14 cellular contexts compared by ENCODE assay signal in the genomic region with DNA sequence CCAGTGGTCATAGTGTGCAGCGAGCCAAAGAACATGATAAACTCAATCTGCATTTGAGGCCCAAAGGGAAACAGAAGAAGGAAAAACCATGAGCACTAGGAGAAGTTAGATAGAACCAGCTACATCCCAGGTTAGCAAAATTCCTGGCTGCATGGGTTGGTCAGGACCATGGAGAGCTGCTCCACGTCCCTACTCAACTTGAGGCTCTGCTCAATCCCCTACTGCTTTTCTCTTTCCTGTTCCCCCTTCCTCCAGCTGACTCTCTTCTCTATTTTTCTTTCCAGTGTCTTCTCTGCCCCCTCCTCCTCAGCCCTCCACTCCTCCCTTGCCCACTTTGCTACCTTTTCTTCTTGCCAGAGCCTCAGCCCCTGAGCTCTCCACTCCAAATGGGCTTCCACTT. TPM values are rescaled to one million over a fixed set of nuclear protein-coding genes. Genes with fewer than 3 reads are reported as not detected.
DNase-seq lines count a peak whose midpoint lies in the region; TF ChIP-seq lines count a peak whose summit lies in the region.
"Had no signal": no experiment of that assay in that cellular context is flagged by ENCODE, and none has a peak within 500 bp of the region (broad histone marks: within the 10 kb centered on the region; RNA-seq: fewer than 3 reads in every experiment).

No MANE protein-coding gene starts in this region.

- H3K9me3 Mint-ChIP-seq in MCF 10A (ENCODE audit: unreplicated experiment): no peaks in the 10 kb centered on the region
- no peaks in the 10 kb centered on the region for H3K9me3 Mint-ChIP-seq in endothelial cell (ENCODE audit: unreplicated experiment)
- H3K9me3 Mint-ChIP-seq: activated naive CD8-positive, alpha-beta T cell treated with anti-CD3 and anti-CD28 coated beads for 36 hours had no signal

- CTCF ChIA-PET in MCF 10A (lab: Yijun Ruan, JAX): interaction anchor here (0.8 to 1.1 kb wide), 2 partner anchors 16 to 101 kb away, joined by 3 to 4 read pairs; no protein-coding TSS in a partner anchor

- TF ChIP-seq POLR2A in breast epithelium (IDR thresholded peaks at IDR 0.05): no peak

- H3K4me3 Mint-ChIP-seq in MCF 10A (ENCODE audit: unreplicated experiment): no peak overlapping the region
- no peak overlapping the region for H3K4me3 Mint-ChIP-seq in endothelial cell (ENCODE audit: unreplicated experiment)
- H3K4me3 Mint-ChIP-seq: activated naive CD8-positive, alpha-beta T cell treated with anti-CD3 and anti-CD28 coated beads for 36 hours had no signal

- H2AFZ ChIP-seq in osteoblast (ENCODE audit: low read length): no peak overlapping the region

- no TSS peak for BruUV-seq in MCF 10A (replicated peaks; lab: Mats Ljungman, UMichigan)

- no peaks in the 10 kb centered on the region for H4K20me1 ChIP-seq in osteoblast (ENCODE audit: insufficient read depth, low read length)

- H3K27me3 Mint-ChIP-seq in MCF 10A (ENCODE audit: insufficient read depth, unreplicated experiment) (peaks cover 18% of the 10 kb centered on the region), endothelial cell (ENCODE audit: unreplicated experiment) (no peaks in the 10 kb centered on the region)
- H3K27me3 Mint-ChIP-seq: activated naive CD8-positive, alpha-beta T cell treated with anti-CD3 and anti-CD28 coated beads for 36 hours had no signal

- H3K27me3 ChIP-seq in breast epithelium (no peaks in the 10 kb centered on the region), osteoblast (ENCODE audit: insufficient read depth, low read length) (peaks cover 2% of the 10 kb centered on the region)
- H3K27me3 ChIP-seq: BE2C, uterus had no signal

- no peak overlapping the region for H3K4me3 ChIP-seq in breast epithelium
- no peak overlapping the region for H3K4me3 ChIP-seq in osteoblast (ENCODE audit: insufficient read depth, low read length)
- H3K4me3 ChIP-seq: uterus had no signal

- H3K4me1 ChIP-seq in breast epithelium: no peaks in the 10 kb centered on the region
- no peaks in the 10 kb centered on the region for H3K4me1 ChIP-seq in osteoblast (ENCODE audit: insufficient read depth, low read length)
- H3K4me1 ChIP-seq: uterus had no signal

- H3K36me3 ChIP-seq in breast epithelium (no peaks in the 10 kb centered on the region), osteoblast (ENCODE audit: insufficient read depth, low read length) (no peaks in the 10 kb centered on the region)
- H3K36me3 ChIP-seq: BE2C, uterus had no signal

- no peaks in the 10 kb centered on the region for H3K79me2 ChIP-seq in osteoblast (ENCODE audit: insufficient read depth, low read length)

- no peak overlapping the region for H3K4me2 ChIP-seq in osteoblast (ENCODE audit: insufficient read depth, low read length)

- DNase-seq in MCF 10A (ENCODE audit: unreplicated experiment) (peak; percentile 49), breast epithelium (ENCODE audit: low spot score in 2 of 2) (no peak), OCI-M1 (lab: John Stamatoyannopoulos, UW) (peak; percentile 69), endothelial cell (ENCODE audit: low spot score) (peak; percentile 54), osteoblast (ENCODE audit: insufficient read length, low spot score, missing footprints) (peak; percentile 88), SHP77 (lab: John Stamatoyannopoulos, UW) (no peak), MV-4-11 (lab: John Stamatoyannopoulos, UW) (no peak)
- no peak for DNase-seq in activated effector memory CD4-positive, alpha-beta T cell treated with anti-CD3 and anti-CD28 coated beads, Interleukin-2, amount 50 U/mL, for 16 hours
- DNase-seq: activated CD4-positive, CD25-positive, alpha-beta regulatory T cell treated with anti-CD3 and anti-CD28 coated beads, Interleukin-2, amount 50 U/mL, for 72 hours; activated naive CD8-positive, alpha-beta T cell treated with anti-CD3 and anti-CD28 coated beads for 36 hours; BE2C; kidney glomerular epithelial cell; NK-92 treated with Interleukin-12 subunit alpha and Interleukin-12 subunit beta, amount 100 ng/mL, for 24 hours; uterus had no signal

- no peak overlapping the region for H3K27ac Mint-ChIP-seq in MCF 10A (ENCODE audit: low read depth, unreplicated experiment)
- H3K27ac Mint-ChIP-seq in endothelial cell (ENCODE audit: unreplicated experiment): no peak overlapping the region
- H3K27ac Mint-ChIP-seq: activated naive CD8-positive, alpha-beta T cell treated with anti-CD3 and anti-CD28 coated beads for 36 hours had no signal

- intact Hi-C loops in MCF 10A (cut with micrococcal nuclease) (no loop called here), breast epithelium (cut with DNase I; ENCODE audit: low total_unique reads) (loop anchor here (5.0 kb wide), 1 partner anchor 813 kb away; no protein-coding TSS in a partner anchor)

- H3K36me3 Mint-ChIP-seq in MCF 10A (ENCODE audit: insufficient read depth, unreplicated experiment) (no peaks in the 10 kb centered on the region), endothelial cell (ENCODE audit: low read depth, unreplicated experiment) (no peaks in the 10 kb centered on the region)
- H3K36me3 Mint-ChIP-seq: activated naive CD8-positive, alpha-beta T cell treated with anti-CD3 and anti-CD28 coated beads for 36 hours had no signal

- POLR2A ChIA-PET in MCF 10A (lab: Yijun Ruan, JAX): no interaction called here

- TF ChIP-seq CTCF in MCF 10A (IDR thresholded peaks at IDR 0.05; ENCODE audit: unreplicated experiment) (no peak), breast epithelium (IDR thresholded peaks at IDR 0.05) (no peak), endothelial cell (IDR thresholded peaks at IDR 0.05; ENCODE audit: unreplicated experiment) (no peak), osteoblast (IDR thresholded peaks at IDR 0.05; ENCODE audit: extremely low read depth, low read depth, low read length) (no peak)

- H3K9me3 ChIP-seq in breast epithelium: no peaks in the 10 kb centered on the region
- H3K9me3 ChIP-seq in osteoblast (ENCODE audit: low read depth, low read length): no peaks in the 10 kb centered on the region
- H3K9me3 ChIP-seq: BE2C, uterus had no signal

- H3K4me1 Mint-ChIP-seq in MCF 10A (ENCODE audit: insufficient read depth, unreplicated experiment): no peaks in the 10 kb centered on the region
- H3K4me1 Mint-ChIP-seq in endothelial cell (ENCODE audit: unreplicated experiment): no peaks in the 10 kb centered on the region

- no peak overlapping the region for H3K27ac ChIP-seq in breast epithelium
- H3K27ac ChIP-seq in osteoblast (ENCODE audit: low read depth, low read length): no peak overlapping the region
- H3K27ac ChIP-seq: uterus had no signal

RNA-seq across cellular contexts. Expression of gene VSIR, which starts 21.9 kb away (rescaled TPM):
- total RNA-seq in MCF 10A (2022): 3.6 and 7.0 TPM in 2 replicates
- 10 to 100 TPM; 33.4 to 58.7 (median 34.7) TPM for total RNA-seq in breast epithelium
- total RNA-seq in endothelial cell (ENCODE audit: unreplicated experiment): 86.1 TPM
- 69.5 and 75.3 TPM in 2 replicates for total RNA-seq in osteoblast

RNA-seq across cellular contexts. Expression of gene PSAP, which starts 55.8 kb away (rescaled TPM):
- total RNA-seq in MCF 10A (2022): 506 and 692 TPM in 2 replicates
- 1,000 to 10,000 TPM in 1 of 3 donors, 100 to 1,000 TPM in 2; 623 to 1,873 (median 945) TPM for total RNA-seq in breast epithelium
- 676 TPM for total RNA-seq in endothelial cell (ENCODE audit: unreplicated experiment)
- 1,248 and 1,391 TPM in 2 replicates for total RNA-seq in osteoblast

Comparison
In these comparisons a context has a peak if more than half of its experiments do, and no peak if none do; other contexts are left out.
1. DNase-seq: peak in MCF 10A (single experiment), OCI-M1 (single experiment), endothelial cell (single experiment) and osteoblast (single experiment); none in breast epithelium (0 of 2), SHP77 (0 of 2), MV-4-11 (single experiment) and activated effector memory CD4-positive, alpha-beta T cell treated with anti-CD3 and anti-CD28 coated beads, Interleukin-2, amount 50 U/mL, for 16 hours (single experiment).